In genomic region chr11:33622231-33622630, GRCh38 we compare ENCODE assay signal across 19 cellular contexts.
DNase-seq lines count a peak whose midpoint lies in the region; ATAC-seq and TF ChIP-seq lines count a peak whose summit lies in the region.
"Had no signal": no experiment of that assay in that cellular context is flagged by ENCODE, and none has a peak within 500 bp of the region (broad histone marks: within the 10 kb centered on the region; RNA-seq: fewer than 3 reads in every experiment).

No MANE protein-coding gene starts in this region.

- in situ Hi-C loops in astrocyte of the spinal cord (cut with HindIII; ENCODE audit: low sequenced_read_pairs), result no loop called here

- no peak for TF ChIP-seq CTCF in right atrium auricular region (IDR thresholded peaks at IDR 0.05)
- no peak for TF ChIP-seq CTCF in astrocyte of the spinal cord (IDR thresholded peaks at IDR 0.05; ENCODE audit: low read depth, low read length)
- TF ChIP-seq CTCF in right lobe of liver (IDR thresholded peaks at IDR 0.05), result no peak

- H3K4me3 ChIP-seq in right atrium auricular region (no peak overlapping the region), astrocyte of the spinal cord (ENCODE audit: low read depth, low read length) (no peak overlapping the region), right lobe of liver (no peak overlapping the region)
- H3K4me3 ChIP-seq: A549, coronary artery, lung, psoas muscle had no signal

- H3K27ac ChIP-seq in right atrium auricular region (no peak overlapping the region), right lobe of liver (no peak overlapping the region)
- H3K27ac ChIP-seq: A549, coronary artery, psoas muscle had no signal

- H3K36me3 ChIP-seq in right atrium auricular region, result no peaks in the 10 kb centered on the region
- H3K36me3 ChIP-seq in right lobe of liver, result no peaks in the 10 kb centered on the region

- H3K27me3 ChIP-seq in right atrium auricular region (no peaks in the 10 kb centered on the region), right lobe of liver (no peaks in the 10 kb centered on the region)

- H3K9me3 ChIP-seq in right atrium auricular region (no peaks in the 10 kb centered on the region), right lobe of liver (no peaks in the 10 kb centered on the region)
- H3K9me3 ChIP-seq: A549, psoas muscle had no signal

- H3K4me1 ChIP-seq in right atrium auricular region (peaks cover 0 to 6% of the 10 kb centered on the region in 2 donors), right lobe of liver (no peaks in the 10 kb centered on the region)
- H3K4me1 ChIP-seq: A549, psoas muscle had no signal

- 62% methylated on average over 4 of the region's 7 CpGs for WGBS in right lobe of liver (ENCODE audit: insufficient coverage, low coverage, low lambda C conversion rate, missing lambda C conversion rate)

- DNase-seq in left ventricle myocardium superior (no peak), right atrium auricular region (ENCODE audit: low spot score) (no peak), astrocyte of the spinal cord (ENCODE audit: low read depth, low spot score) (peak; percentile 85), iris pigment epithelial cell (ENCODE audit: low read depth) (peak; percentile 53), right lobe of liver (no peak), medulla oblongata (ENCODE audit: extremely low spot score) (no peak)
- DNase-seq: CD8-positive, alpha-beta memory T cell; DND-41; immature natural killer cell; natural killer cell; NCI-H1048; NCI-H526; psoas muscle; SHP77 treated with DMSO at 0.1 percent for 48 hours had no signal

- intact Hi-C loops in left ventricle myocardium superior (cut with micrococcal nuclease) (no loop called here), right lobe of liver (cut with DNase I) (no loop called here)

- ATAC-seq in left ventricle myocardium superior (peak; percentile 55), GM21737 (IDR thresholded peaks at IDR 0.05; ENCODE audit: unreplicated experiment) (no peak), right lobe of liver (no peak), GM18861 (IDR thresholded peaks at IDR 0.05; ENCODE audit: unreplicated experiment) (no peak)
- ATAC-seq: A549, natural killer cell had no signal

- TF ChIP-seq POLR2A in right lobe of liver (IDR thresholded peaks at IDR 0.05), result no peak

Comparison
In these comparisons a context has a peak if more than half of its experiments do, and no peak if none do; other contexts are left out.
1. DNase-seq: peak in astrocyte of the spinal cord (single experiment) and iris pigment epithelial cell (single experiment); none in left ventricle myocardium superior (single experiment), right atrium auricular region (single experiment), right lobe of liver (0 of 3) and medulla oblongata (single experiment).